Comparison of ENCODE assay signal across 9 cellular contexts in genomic region chr7:25259487-25260243, GRCh38. TPM values are rescaled to one million over a fixed set of nuclear protein-coding genes. Genes with fewer than 3 reads are reported as not detected.
DNase-seq lines count a peak whose midpoint lies in the region; ATAC-seq and TF ChIP-seq lines count a peak whose summit lies in the region.
"Had no signal": no experiment of that assay in that cellular context is flagged by ENCODE, and none has a peak within 500 bp of the region (broad histone marks: within the 10 kb centered on the region; RNA-seq: fewer than 3 reads in every experiment).

No MANE protein-coding gene starts in this region.

- ATAC-seq in GM21526 (IDR thresholded peaks at IDR 0.05; ENCODE audit: low FRiP score, unreplicated experiment) = peak; percentile 79
- peak; percentile 68 for ATAC-seq in RWPE2 (ENCODE audit: low read depth)

- H3K27ac Mint-ChIP-seq in activated T-helper 2 cell treated with anti-CD3 and anti-CD28 coated beads, Interferon-gamma antibody, Interleukin-2, Interleukin-4, amounts not matched to agents 10 μg/mL and 5 μg/mL and 100 μg/mL, durations not matched to agents 14 hours and 24 hours and 36 hours = no peak overlapping the region
- H3K27ac Mint-ChIP-seq: T-helper 1 cell treated with Interleukin-12 subunit alpha and Interleukin-12 subunit beta and Interleukin-4 antibody, amounts not matched to agents 30 μg/mL and 1 μg/mL, for 36 hours had no signal

- H3K27ac ChIP-seq in MM.1S (ENCODE audit: low read length) = no peak overlapping the region
- H3K27ac ChIP-seq in RWPE2 (ENCODE audit: poor library complexity, severe bottlenecking) = no peak overlapping the region
- no peak overlapping the region for H3K27ac ChIP-seq in osteoblast (ENCODE audit: low read depth, low read length)
- no peak overlapping the region for H3K27ac ChIP-seq in tibial artery

- no peaks in the 10 kb centered on the region for H3K9me3 Mint-ChIP-seq in activated T-helper 2 cell treated with anti-CD3 and anti-CD28 coated beads, Interferon-gamma antibody, Interleukin-2, Interleukin-4, amounts not matched to agents 10 μg/mL and 5 μg/mL and 100 μg/mL, durations not matched to agents 14 hours and 24 hours and 36 hours
- H3K9me3 Mint-ChIP-seq: T-helper 1 cell treated with Interleukin-12 subunit alpha and Interleukin-12 subunit beta and Interleukin-4 antibody, amounts not matched to agents 30 μg/mL and 1 μg/mL, for 36 hours had no signal

- peaks cover 26% of the 10 kb centered on the region for H3K4me1 Mint-ChIP-seq in activated T-helper 2 cell treated with anti-CD3 and anti-CD28 coated beads, Interferon-gamma antibody, Interleukin-2, Interleukin-4, amounts not matched to agents 10 μg/mL and 5 μg/mL and 100 μg/mL, durations not matched to agents 14 hours and 24 hours and 36 hours (ENCODE audit: low read depth)

- 0 out of 2 replicates have a peak, but pooled peaks cover 10% of the 10 kb centered on the region for H3K27me3 ChIP-seq in MM.1S (replicated peaks; ENCODE audit: insufficient read depth, low read length)
- no peaks in the 10 kb centered on the region for H3K27me3 ChIP-seq in RWPE2 (ENCODE audit: insufficient read depth, poor library complexity, severe bottlenecking)
- no peaks in the 10 kb centered on the region for H3K27me3 ChIP-seq in osteoblast (ENCODE audit: insufficient read depth, low read length)
- no peaks in the 10 kb centered on the region for H3K27me3 ChIP-seq in tibial artery

- H3K4me1 ChIP-seq in MM.1S (ENCODE audit: low read length) (peaks cover 16% of the 10 kb centered on the region), RWPE2 (ENCODE audit: insufficient read depth, poor library complexity, severe bottlenecking) (peaks cover 12% of the 10 kb centered on the region), osteoblast (ENCODE audit: insufficient read depth, low read length) (peaks cover 10% of the 10 kb centered on the region), tibial artery (no peaks in the 10 kb centered on the region)

- no peaks in the 10 kb centered on the region for H3K36me3 ChIP-seq in MM.1S (replicated peaks; ENCODE audit: insufficient read depth, low read length)
- no peaks in the 10 kb centered on the region for H3K36me3 ChIP-seq in RWPE2 (ENCODE audit: low read depth)
- H3K36me3 ChIP-seq in osteoblast (ENCODE audit: insufficient read depth, low read length) = no peaks in the 10 kb centered on the region
- no peaks in the 10 kb centered on the region for H3K36me3 ChIP-seq in tibial artery

- H3K9me3 ChIP-seq in MM.1S (replicated peaks; ENCODE audit: insufficient read depth, low read length) (no peaks in the 10 kb centered on the region), RWPE2 (ENCODE audit: severe bottlenecking) (no peaks in the 10 kb centered on the region), osteoblast (ENCODE audit: low read depth, low read length) (no peaks in the 10 kb centered on the region), tibial artery (no peaks in the 10 kb centered on the region)

- DNase-seq in COLO668 (lab: John Stamatoyannopoulos, UW; ENCODE audit: unreplicated experiment) (peak; percentile 75), MM.1S (peak; percentile 81), RWPE2 (ENCODE audit: low spot score) (no peak), foreskin fibroblast (peak; percentile 60 to 84), osteoblast (ENCODE audit: insufficient read length, low spot score, missing footprints) (peak; percentile 94), tibial artery (peak; percentile 66 to 76)
- peak; percentile 45 for DNase-seq in activated T-helper 2 cell treated with anti-CD3 and anti-CD28 coated beads, Interferon-gamma antibody, Interleukin-2, Interleukin-4, amounts not matched to agents 10 μg/mL and 5 μg/mL and 100 μg/mL, durations not matched to agents 14 hours and 24 hours and 36 hours (ENCODE audit: low spot score)

- peaks cover 17% of the 10 kb centered on the region for H3K27me3 Mint-ChIP-seq in activated T-helper 2 cell treated with anti-CD3 and anti-CD28 coated beads, Interferon-gamma antibody, Interleukin-2, Interleukin-4, amounts not matched to agents 10 μg/mL and 5 μg/mL and 100 μg/mL, durations not matched to agents 14 hours and 24 hours and 36 hours (ENCODE audit: low read depth)

- H3K9me2 ChIP-seq in MM.1S (replicated peaks; ENCODE audit: insufficient read depth, low read length) = no peaks in the 10 kb centered on the region

- H3F3A ChIP-seq in MM.1S (ENCODE audit: insufficient read depth, low read length) = no peaks in the 10 kb centered on the region

- H3K9ac ChIP-seq in MM.1S (ENCODE audit: low read length) = no peak overlapping the region

- H3K79me2 ChIP-seq in MM.1S (ENCODE audit: low read length) = no peaks in the 10 kb centered on the region
- H3K79me2 ChIP-seq in osteoblast (ENCODE audit: insufficient read depth, low read length) = no peaks in the 10 kb centered on the region

- TF ChIP-seq CTCF in MM.1S (IDR thresholded peaks at IDR 0.05; ENCODE audit: low read length) = peak; percentile 80
- peak; percentile 87 for TF ChIP-seq CTCF in RWPE2 (IDR thresholded peaks at IDR 0.05; ENCODE audit: poor library complexity, severe bottlenecking)
- TF ChIP-seq CTCF in foreskin fibroblast (IDR thresholded peaks at IDR 0.05; ENCODE audit: low read depth, low read length) = peak; percentile 78
- TF ChIP-seq CTCF in osteoblast (IDR thresholded peaks at IDR 0.05; ENCODE audit: extremely low read depth, low read depth, low read length) = peak; percentile 91
- peak; percentile 75 to 80 for TF ChIP-seq CTCF in tibial artery (IDR thresholded peaks at IDR 0.05)

- intact Hi-C loops in activated T-helper 2 cell treated with anti-CD3 and anti-CD28 coated beads, Interferon-gamma antibody, Interleukin-2, Interleukin-4, amounts not matched to agents 10 μg/mL and 5 μg/mL and 100 μg/mL, durations not matched to agents 14 hours and 24 hours and 36 hours (cut with micrococcal nuclease) = loop anchor here (1.0 kb wide), 3 partner anchors 130 to 595 kb away; no protein-coding TSS in a partner anchor
- intact Hi-C loops in tibial artery (cut with DNase I; ENCODE audit: low total_unique reads) = loop anchor here (2.0 to 5.0 kb wide), 3 partner anchors 129 to 593 kb away; no protein-coding TSS in a partner anchor

- no peak overlapping the region for H3K4me3 ChIP-seq in MM.1S (ENCODE audit: low read length)
- H3K4me3 ChIP-seq in RWPE2 (ENCODE audit: severe bottlenecking) = no peak overlapping the region
- H3K4me3 ChIP-seq in foreskin fibroblast (ENCODE audit: low read depth in 1 of 2, low read length in 2 of 2) = no peak overlapping the region
- H3K4me3 ChIP-seq in osteoblast (ENCODE audit: insufficient read depth, low read length) = no peak overlapping the region
- no peak overlapping the region for H3K4me3 ChIP-seq in tibial artery

- no peak overlapping the region for H3K4me3 Mint-ChIP-seq in activated T-helper 2 cell treated with anti-CD3 and anti-CD28 coated beads, Interferon-gamma antibody, Interleukin-2, Interleukin-4, amounts not matched to agents 10 μg/mL and 5 μg/mL and 100 μg/mL, durations not matched to agents 14 hours and 24 hours and 36 hours (ENCODE audit: low read depth)
- H3K4me3 Mint-ChIP-seq: T-helper 1 cell treated with Interleukin-12 subunit alpha and Interleukin-12 subunit beta and Interleukin-4 antibody, amounts not matched to agents 30 μg/mL and 1 μg/mL, for 36 hours had no signal

- H3K4me2 ChIP-seq in MM.1S (ENCODE audit: low read depth, low read length) (peak overlapping the region; percentile 9; the same call in 1 of the 2 replicates), osteoblast (ENCODE audit: insufficient read depth, low read length) (peak overlapping the region; percentile 49)

- H2AFZ ChIP-seq in MM.1S (ENCODE audit: low read length) (peak overlapping the region; percentile 39; the same call in 1 of the 2 replicates), osteoblast (ENCODE audit: low read length) (peak overlapping the region; percentile 56)

- no peaks in the 10 kb centered on the region for H3K36me3 Mint-ChIP-seq in activated T-helper 2 cell treated with anti-CD3 and anti-CD28 coated beads, Interferon-gamma antibody, Interleukin-2, Interleukin-4, amounts not matched to agents 10 μg/mL and 5 μg/mL and 100 μg/mL, durations not matched to agents 14 hours and 24 hours and 36 hours (ENCODE audit: low read depth)

- H4K20me1 ChIP-seq in MM.1S (ENCODE audit: insufficient read depth, low read length) (no peaks in the 10 kb centered on the region), osteoblast (ENCODE audit: insufficient read depth, low read length) (no peaks in the 10 kb centered on the region)

RNA-seq across cellular contexts. Expression of gene NPVF, which starts 31.4 kb away (rescaled TPM):
- total RNA-seq in activated T-helper 2 cell treated with anti-CD3 and anti-CD28 coated beads, Interferon-gamma antibody, Interleukin-2, Interleukin-4, amounts not matched to agents 10 μg/mL and 5 μg/mL and 100 μg/mL, durations not matched to agents 14 hours and 24 hours and 36 hours = not detected in 2 replicates
- total RNA-seq in osteoblast = not detected in 2 replicates
